ENCODE assay signal across 8 cellular contexts in genomic region chr9:7626571-7627029, GRCh38.
A peak's percentile ranks its signal among the peaks of the same experiment; 100 is the strongest.
DNase-seq lines count a peak whose midpoint lies in the region.
"Not testable (repeated sequence)": the region's sequence is repeated elsewhere in the genome, so short reads cannot be mapped to it uniquely, and the experiment has no call there.

No MANE protein-coding gene starts in this region.

- intact Hi-C loops in activated CD4-positive, alpha-beta memory T cell treated with anti-CD3 and anti-CD28 coated beads for 36 hours (cut with micrococcal nuclease); activated T-helper 1 cell treated with anti-CD3 and anti-CD28 coated beads, Interleukin-12 subunit alpha, Interleukin-12 subunit beta, Interleukin-2, Interleukin-4 antibody, amounts not matched to agents 30 ng/mL and 10 ng/mL and 1 ng/mL, durations not matched to agents 14 hours and 24 hours and 36 hours (cut with micrococcal nuclease): not testable (repeated sequence)

- H3K9me3 Mint-ChIP-seq in T-helper 1 cell treated with Interleukin-12 subunit alpha and Interleukin-12 subunit beta and Interleukin-4 antibody, amounts not matched to agents 30 μg/mL and 1 μg/mL, for 36 hours: peaks cover 60% of the 10 kb centered on the region
- peaks cover 31% of the 10 kb centered on the region for H3K9me3 Mint-ChIP-seq in activated CD4-positive, alpha-beta memory T cell treated with anti-CD3 and anti-CD28 coated beads for 36 hours
- H3K9me3 Mint-ChIP-seq in activated T-helper 1 cell treated with anti-CD3 and anti-CD28 coated beads, Interleukin-12 subunit alpha, Interleukin-12 subunit beta, Interleukin-2, Interleukin-4 antibody, amounts not matched to agents 30 ng/mL and 10 ng/mL and 1 ng/mL, durations not matched to agents 14 hours and 24 hours and 36 hours: peaks cover 63% of the 10 kb centered on the region

- CTCF ChIA-PET in activated CD4-positive, alpha-beta memory T cell treated with anti-CD3 and anti-CD28 coated beads for 36 hours (lab: Charles Lee): not testable (repeated sequence)

- peaks cover 10% of the 10 kb centered on the region for H3K27me3 Mint-ChIP-seq in T-helper 1 cell treated with Interleukin-12 subunit alpha and Interleukin-12 subunit beta and Interleukin-4 antibody, amounts not matched to agents 30 μg/mL and 1 μg/mL, for 36 hours (ENCODE audit: low read depth)
- H3K27me3 Mint-ChIP-seq in activated CD4-positive, alpha-beta memory T cell treated with anti-CD3 and anti-CD28 coated beads for 36 hours; activated T-helper 1 cell treated with anti-CD3 and anti-CD28 coated beads, Interleukin-12 subunit alpha, Interleukin-12 subunit beta, Interleukin-2, Interleukin-4 antibody, amounts not matched to agents 30 ng/mL and 10 ng/mL and 1 ng/mL, durations not matched to agents 14 hours and 24 hours and 36 hours (ENCODE audit: insufficient read depth): not testable (repeated sequence)

- H3K27ac Mint-ChIP-seq in T-helper 1 cell treated with Interleukin-12 subunit alpha and Interleukin-12 subunit beta and Interleukin-4 antibody, amounts not matched to agents 30 μg/mL and 1 μg/mL, for 36 hours: peak overlapping the region; percentile 67
- peak overlapping the region; percentile 26 for H3K27ac Mint-ChIP-seq in activated CD4-positive, alpha-beta memory T cell treated with anti-CD3 and anti-CD28 coated beads for 36 hours
- H3K27ac Mint-ChIP-seq in activated T-helper 1 cell treated with anti-CD3 and anti-CD28 coated beads, Interleukin-12 subunit alpha, Interleukin-12 subunit beta, Interleukin-2, Interleukin-4 antibody, amounts not matched to agents 30 ng/mL and 10 ng/mL and 1 ng/mL, durations not matched to agents 14 hours and 24 hours and 36 hours: not testable (repeated sequence)

- peak overlapping the region; percentile 22 for H3K4me3 Mint-ChIP-seq in T-helper 1 cell treated with Interleukin-12 subunit alpha and Interleukin-12 subunit beta and Interleukin-4 antibody, amounts not matched to agents 30 μg/mL and 1 μg/mL, for 36 hours
- H3K4me3 Mint-ChIP-seq in activated CD4-positive, alpha-beta memory T cell treated with anti-CD3 and anti-CD28 coated beads for 36 hours: peak overlapping the region; percentile 49
- H3K4me3 Mint-ChIP-seq in activated T-helper 1 cell treated with anti-CD3 and anti-CD28 coated beads, Interleukin-12 subunit alpha, Interleukin-12 subunit beta, Interleukin-2, Interleukin-4 antibody, amounts not matched to agents 30 ng/mL and 10 ng/mL and 1 ng/mL, durations not matched to agents 14 hours and 24 hours and 36 hours: peak overlapping the region; percentile 32

- POLR2A ChIA-PET in activated CD4-positive, alpha-beta memory T cell treated with anti-CD3 and anti-CD28 coated beads for 36 hours (lab: Charles Lee): not testable (repeated sequence)

- peak; percentile 63 for DNase-seq in ELF-1 (ENCODE audit: low read depth, low spot score)
- peak; percentile 56 for DNase-seq in activated CD4-positive, alpha-beta memory T cell treated with anti-CD3 and anti-CD28 coated beads for 36 hours
- peak; percentile 65 for DNase-seq in activated T-helper 1 cell treated with anti-CD3 and anti-CD28 coated beads, Interleukin-12 subunit alpha, Interleukin-12 subunit beta, Interleukin-2, Interleukin-4 antibody, amounts not matched to agents 30 ng/mL and 10 ng/mL and 1 ng/mL, durations not matched to agents 14 hours and 24 hours and 36 hours (ENCODE audit: low spot score)
- peak; percentile 75 for DNase-seq in central memory CD4-positive, alpha-beta T cell
- peak; percentile 49 for DNase-seq in left kidney (ENCODE audit: low read depth, low spot score)
- DNase-seq in stimulated activated CD4-positive, alpha-beta T cell treated with anti-CD3 and anti-CD28 coated beads, Interleukin-4, amount 100 ng/mL, for 1 hour: peak; percentile 19
- DNase-seq in stimulated activated naive CD4-positive, alpha-beta T cell (lab: John Stamatoyannopoulos, UW): peak; percentile 30 to 80 (median 60)

- H3K36me3 Mint-ChIP-seq in T-helper 1 cell treated with Interleukin-12 subunit alpha and Interleukin-12 subunit beta and Interleukin-4 antibody, amounts not matched to agents 30 μg/mL and 1 μg/mL, for 36 hours (ENCODE audit: low read depth): peaks cover 40% of the 10 kb centered on the region
- H3K36me3 Mint-ChIP-seq in activated CD4-positive, alpha-beta memory T cell treated with anti-CD3 and anti-CD28 coated beads for 36 hours: peaks cover 16% of the 10 kb centered on the region
- H3K36me3 Mint-ChIP-seq in activated T-helper 1 cell treated with anti-CD3 and anti-CD28 coated beads, Interleukin-12 subunit alpha, Interleukin-12 subunit beta, Interleukin-2, Interleukin-4 antibody, amounts not matched to agents 30 ng/mL and 10 ng/mL and 1 ng/mL, durations not matched to agents 14 hours and 24 hours and 36 hours (ENCODE audit: low read depth): peaks cover 22% of the 10 kb centered on the region

- peaks cover 19% of the 10 kb centered on the region for H3K4me1 Mint-ChIP-seq in T-helper 1 cell treated with Interleukin-12 subunit alpha and Interleukin-12 subunit beta and Interleukin-4 antibody, amounts not matched to agents 30 μg/mL and 1 μg/mL, for 36 hours (ENCODE audit: low read depth)
- peaks cover 23% of the 10 kb centered on the region for H3K4me1 Mint-ChIP-seq in activated CD4-positive, alpha-beta memory T cell treated with anti-CD3 and anti-CD28 coated beads for 36 hours (ENCODE audit: low read depth)
- peaks cover 28% of the 10 kb centered on the region for H3K4me1 Mint-ChIP-seq in activated T-helper 1 cell treated with anti-CD3 and anti-CD28 coated beads, Interleukin-12 subunit alpha, Interleukin-12 subunit beta, Interleukin-2, Interleukin-4 antibody, amounts not matched to agents 30 ng/mL and 10 ng/mL and 1 ng/mL, durations not matched to agents 14 hours and 24 hours and 36 hours (ENCODE audit: low read depth)

Comparison
In these comparisons a context has a peak if more than half of its experiments do, and no peak if none do; other contexts are left out.
1. Peak in every context shown above with its lines: DNase-seq.
2. DNase-seq: peak in every context shown above with its lines; median percentile 75 in central memory CD4-positive, alpha-beta T cell; 65 in activated T-helper 1 cell treated with anti-CD3 and anti-CD28 coated beads, Interleukin-12 subunit alpha, Interleukin-12 subunit beta, Interleukin-2, Interleukin-4 antibody, amounts not matched to agents 30 ng/mL and 10 ng/mL and 1 ng/mL, durations not matched to agents 14 hours and 24 hours and 36 hours; 63 in ELF-1; 60 in stimulated activated naive CD4-positive, alpha-beta T cell; 56 in activated CD4-positive, alpha-beta memory T cell treated with anti-CD3 and anti-CD28 coated beads for 36 hours; 49 in left kidney; 19 in stimulated activated CD4-positive, alpha-beta T cell treated with anti-CD3 and anti-CD28 coated beads, Interleukin-4, amount 100 ng/mL, for 1 hour.